Comparison of ENCODE assay signal across 19 cellular contexts in the genomic region with DNA sequence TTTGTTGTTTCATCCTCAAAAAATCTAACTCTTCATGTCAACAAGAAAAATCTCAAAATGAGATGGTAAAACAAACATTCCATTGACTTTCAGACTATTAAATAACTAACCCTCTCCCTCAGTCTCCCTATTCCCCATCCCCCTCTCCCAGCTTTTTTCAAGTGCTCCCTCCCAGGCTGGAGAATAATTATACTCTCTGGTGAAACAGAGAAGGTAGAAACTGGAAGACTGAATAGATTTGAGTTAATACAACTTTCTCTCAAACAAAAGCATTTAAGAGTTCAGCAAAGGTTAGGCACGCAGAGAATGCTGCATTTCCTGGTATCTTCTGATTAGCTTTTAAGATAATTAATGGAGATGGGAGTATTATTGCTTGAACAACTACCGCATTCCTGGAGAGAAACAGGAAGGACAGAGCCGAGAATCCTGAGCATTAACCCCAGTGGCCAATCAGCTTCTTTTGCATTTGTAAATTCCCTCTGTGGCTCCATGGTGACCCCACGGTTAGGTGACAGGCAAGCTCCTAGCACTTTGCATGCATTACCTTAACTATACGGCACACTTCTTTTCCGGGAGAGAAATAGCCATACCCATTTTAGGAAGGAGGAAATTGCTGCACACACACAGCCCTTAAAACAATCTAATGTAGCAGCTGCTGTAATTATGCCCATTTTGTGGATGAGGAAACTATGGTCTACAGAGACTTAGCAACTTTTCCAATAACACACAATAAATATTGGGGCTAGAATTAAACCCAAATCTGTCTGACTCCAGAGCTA.
DNase-seq lines count a peak whose midpoint lies in the region; ATAC-seq, FAIRE-seq and TF ChIP-seq lines count a peak whose summit lies in the region.
"Had no signal": no experiment of that assay in that cellular context is flagged by ENCODE, and none has a peak within 500 bp of the region (broad histone marks: within the 10 kb centered on the region; RNA-seq: fewer than 3 reads in every experiment).

No MANE protein-coding gene starts in this region.

- peaks cover 43% of the 10 kb centered on the region for H3K9me3 Mint-ChIP-seq in WTC11

- intact Hi-C loops in kidney (cut with DNase I), result no loop called here

- DNase-seq in HTR-8/SVneo (ENCODE audit: insufficient read length, low spot score) (peak; percentile 27), WTC11 (ENCODE audit: low spot score) (peak; percentile 41), kidney (no peak), renal cortical epithelial cell (ENCODE audit: low read depth) (peak; percentile 82), brain microvascular endothelial cell (no peak), hepatic stellate cell (ENCODE audit: low spot score) (no peak)
- DNase-seq: activated CD4-positive, alpha-beta T cell treated with anti-CD3 and anti-CD28 coated beads, Interleukin-2, amount 50 U/mL, for 1 hour; activated naive CD4-positive, alpha-beta T cell treated with anti-CD3 and anti-CD28 coated beads, Interleukin-2, amount 50 U/mL, for 16 hours; Caco-2; dermis blood vessel endothelial cell; NCI-H2029 treated with DMSO at 0.1 percent for 48 hours; NCI-H524 treated with DMSO at 0.1 percent for 48 hours; posterior cingulate gyrus; stimulated activated CD4-positive, alpha-beta T cell treated with anti-CD3 and anti-CD28 coated beads, Interleukin-4, amount 100 ng/mL, for 4 hours had no signal

- H3K4me3 ChIP-seq in kidney (ENCODE audit: low read length in 2 of 2) (peak overlapping the region in 1 of 2 donors; percentile 6), brain microvascular endothelial cell (ENCODE audit: low read depth, low read length) (no peak overlapping the region)
- H3K4me3 ChIP-seq: suprapubic skin had no signal

- TF ChIP-seq CTCF in WTC11 (IDR thresholded peaks at IDR 0.05) (no peak), kidney (IDR thresholded peaks at IDR 0.05; ENCODE audit: borderline replicate concordance, extremely low read depth, insufficient read depth) (no peak), brain microvascular endothelial cell (IDR thresholded peaks at IDR 0.05; ENCODE audit: low read depth, low read length, missing control alignments) (no peak)

- H3K4me1 Mint-ChIP-seq in WTC11, result peaks cover 56% of the 10 kb centered on the region

- in situ Hi-C loops in brain microvascular endothelial cell (cut with HindIII; ENCODE audit: low pct_ligation_motif_present, low sequenced_read_pairs), result no loop called here

- no peak for FAIRE-seq in HTR-8/SVneo (lab: Jason Lieb, UNC)
- no peak for FAIRE-seq in kidney (lab: Jason Lieb, UNC)
- FAIRE-seq: G401.6 had no signal

- H3K4me1 ChIP-seq in kidney (ENCODE audit: control insufficient read depth in 1 of 2, insufficient read depth in 1 of 2, low read depth in 1 of 2, low read length in 2 of 2), result peaks cover 11 to 18% of the 10 kb centered on the region in 2 donors
- H3K4me1 ChIP-seq: suprapubic skin had no signal

- CTCF ChIA-PET in WTC11 (lab: Charles Lee), result interaction anchor here (0.9 to 1.1 kb wide), 4 partner anchors 55 to 223 kb away, joined by 3 to 6 read pairs (median 3); a partner anchor contains a TSS

- H3K36me3 ChIP-seq in kidney (ENCODE audit: control insufficient read depth in 1 of 2, insufficient read depth in 2 of 2, low read length in 2 of 2), result no peaks in the 10 kb centered on the region
- H3K36me3 ChIP-seq in brain microvascular endothelial cell (replicated peaks), result no peaks in the 10 kb centered on the region
- H3K36me3 ChIP-seq: suprapubic skin had no signal

- H3K4me3 Mint-ChIP-seq in WTC11, result peak overlapping the region; percentile 44
- H3K4me3 Mint-ChIP-seq: brain had no signal

- H3K36me3 Mint-ChIP-seq in WTC11, result peaks cover 47% of the 10 kb centered on the region
- H3K36me3 Mint-ChIP-seq: brain had no signal

- H3K9me3 ChIP-seq in kidney (ENCODE audit: control insufficient read depth in 1 of 2, low read length in 2 of 2), result peaks cover 4 to 26% of the 10 kb centered on the region in 2 donors

- POLR2A ChIA-PET in WTC11 (lab: Charles Lee), result interaction anchor here (0.6 kb wide), 1 partner anchor 227 kb away, joined by 3 read pairs; no protein-coding TSS in a partner anchor

- H3K27me3 ChIP-seq in brain microvascular endothelial cell (replicated peaks), result no peaks in the 10 kb centered on the region

- peaks cover 16% of the 10 kb centered on the region for H3K27me3 Mint-ChIP-seq in WTC11 (ENCODE audit: low read depth)
- H3K27me3 Mint-ChIP-seq: brain had no signal

- H3K9ac ChIP-seq in kidney (ENCODE audit: low read length in 2 of 2), result no peak overlapping the region

- peak overlapping the region; percentile 97 for H3K27ac Mint-ChIP-seq in WTC11
- H3K27ac Mint-ChIP-seq: brain had no signal

- H3K27ac ChIP-seq in kidney (ENCODE audit: low read depth in 2 of 2, low read length in 2 of 2), result peak overlapping the region; percentile 48 to 61
- no peak overlapping the region for H3K27ac ChIP-seq in brain microvascular endothelial cell
- H3K27ac ChIP-seq: suprapubic skin had no signal

- ATAC-seq in WTC11, result peak; percentile 90
- ATAC-seq in GM18909 (IDR thresholded peaks at IDR 0.05; ENCODE audit: poor library complexity, unreplicated experiment), result no peak
- ATAC-seq: SK-N-SH treated with all-trans-retinoic acid at 6 μM for 48 hours had no signal

TF ChIP-seq in WTC11, 78 proteins besides CTCF, POLR2A, EP300 and RAD21 (continues in another document):
- TF ChIP-seq, protein P1, sequence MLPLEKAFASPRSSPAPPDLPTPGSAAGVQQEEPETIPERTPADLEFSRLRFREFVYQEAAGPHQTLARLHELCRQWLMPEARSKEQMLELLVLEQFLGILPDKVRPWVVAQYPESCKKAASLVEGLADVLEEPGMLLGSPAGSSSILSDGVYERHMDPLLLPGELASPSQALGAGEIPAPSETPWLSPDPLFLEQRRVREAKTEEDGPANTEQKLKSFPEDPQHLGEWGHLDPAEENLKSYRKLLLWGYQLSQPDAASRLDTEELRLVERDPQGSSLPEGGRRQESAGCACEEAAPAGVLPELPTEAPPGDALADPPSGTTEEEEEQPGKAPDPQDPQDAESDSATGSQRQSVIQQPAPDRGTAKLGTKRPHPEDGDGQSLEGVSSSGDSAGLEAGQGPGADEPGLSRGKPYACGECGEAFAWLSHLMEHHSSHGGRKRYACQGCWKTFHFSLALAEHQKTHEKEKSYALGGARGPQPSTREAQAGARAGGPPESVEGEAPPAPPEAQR (CRISPR knock-in tag; IDR thresholded peaks at IDR 0.05), result no peak
- TF ChIP-seq, protein P2, sequence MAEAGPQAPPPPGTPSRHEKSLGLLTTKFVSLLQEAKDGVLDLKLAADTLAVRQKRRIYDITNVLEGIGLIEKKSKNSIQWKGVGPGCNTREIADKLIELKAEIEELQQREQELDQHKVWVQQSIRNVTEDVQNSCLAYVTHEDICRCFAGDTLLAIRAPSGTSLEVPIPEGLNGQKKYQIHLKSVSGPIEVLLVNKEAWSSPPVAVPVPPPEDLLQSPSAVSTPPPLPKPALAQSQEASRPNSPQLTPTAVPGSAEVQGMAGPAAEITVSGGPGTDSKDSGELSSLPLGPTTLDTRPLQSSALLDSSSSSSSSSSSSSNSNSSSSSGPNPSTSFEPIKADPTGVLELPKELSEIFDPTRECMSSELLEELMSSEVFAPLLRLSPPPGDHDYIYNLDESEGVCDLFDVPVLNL (CRISPR knock-in tag; IDR thresholded peaks at IDR 0.05; ENCODE audit: borderline replicate concordance, low read depth), result no peak
- TF ChIP-seq ELF4 (CRISPR knock-in tag; IDR thresholded peaks at IDR 0.05; ENCODE audit: low read depth), result no peak
- TF ChIP-seq ESRRA (CRISPR knock-in tag; IDR thresholded peaks at IDR 0.05; ENCODE audit: borderline replicate concordance), result no peak
- no peak for TF ChIP-seq SOX15 (CRISPR knock-in tag; IDR thresholded peaks at IDR 0.05)
- TF ChIP-seq FOXJ3 (CRISPR knock-in tag; IDR thresholded peaks at IDR 0.05; ENCODE audit: borderline replicate concordance), result no peak
- no peak for TF ChIP-seq ZNF232 (CRISPR knock-in tag; IDR thresholded peaks at IDR 0.05)
- TF ChIP-seq, protein P3, sequence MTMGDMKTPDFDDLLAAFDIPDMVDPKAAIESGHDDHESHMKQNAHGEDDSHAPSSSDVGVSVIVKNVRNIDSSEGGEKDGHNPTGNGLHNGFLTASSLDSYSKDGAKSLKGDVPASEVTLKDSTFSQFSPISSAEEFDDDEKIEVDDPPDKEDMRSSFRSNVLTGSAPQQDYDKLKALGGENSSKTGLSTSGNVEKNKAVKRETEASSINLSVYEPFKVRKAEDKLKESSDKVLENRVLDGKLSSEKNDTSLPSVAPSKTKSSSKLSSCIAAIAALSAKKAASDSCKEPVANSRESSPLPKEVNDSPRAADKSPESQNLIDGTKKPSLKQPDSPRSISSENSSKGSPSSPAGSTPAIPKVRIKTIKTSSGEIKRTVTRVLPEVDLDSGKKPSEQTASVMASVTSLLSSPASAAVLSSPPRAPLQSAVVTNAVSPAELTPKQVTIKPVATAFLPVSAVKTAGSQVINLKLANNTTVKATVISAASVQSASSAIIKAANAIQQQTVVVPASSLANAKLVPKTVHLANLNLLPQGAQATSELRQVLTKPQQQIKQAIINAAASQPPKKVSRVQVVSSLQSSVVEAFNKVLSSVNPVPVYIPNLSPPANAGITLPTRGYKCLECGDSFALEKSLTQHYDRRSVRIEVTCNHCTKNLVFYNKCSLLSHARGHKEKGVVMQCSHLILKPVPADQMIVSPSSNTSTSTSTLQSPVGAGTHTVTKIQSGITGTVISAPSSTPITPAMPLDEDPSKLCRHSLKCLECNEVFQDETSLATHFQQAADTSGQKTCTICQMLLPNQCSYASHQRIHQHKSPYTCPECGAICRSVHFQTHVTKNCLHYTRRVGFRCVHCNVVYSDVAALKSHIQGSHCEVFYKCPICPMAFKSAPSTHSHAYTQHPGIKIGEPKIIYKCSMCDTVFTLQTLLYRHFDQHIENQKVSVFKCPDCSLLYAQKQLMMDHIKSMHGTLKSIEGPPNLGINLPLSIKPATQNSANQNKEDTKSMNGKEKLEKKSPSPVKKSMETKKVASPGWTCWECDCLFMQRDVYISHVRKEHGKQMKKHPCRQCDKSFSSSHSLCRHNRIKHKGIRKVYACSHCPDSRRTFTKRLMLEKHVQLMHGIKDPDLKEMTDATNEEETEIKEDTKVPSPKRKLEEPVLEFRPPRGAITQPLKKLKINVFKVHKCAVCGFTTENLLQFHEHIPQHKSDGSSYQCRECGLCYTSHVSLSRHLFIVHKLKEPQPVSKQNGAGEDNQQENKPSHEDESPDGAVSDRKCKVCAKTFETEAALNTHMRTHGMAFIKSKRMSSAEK (CRISPR knock-in tag; IDR thresholded peaks at IDR 0.05; ENCODE audit: borderline replicate concordance), result no peak
- no peak for TF ChIP-seq JUN (CRISPR knock-in tag; IDR thresholded peaks at IDR 0.05)
- TF ChIP-seq NR1H2 (CRISPR knock-in tag; IDR thresholded peaks at IDR 0.05), result no peak
- no peak for TF ChIP-seq TCF7 (CRISPR knock-in tag; IDR thresholded peaks at IDR 0.05; ENCODE audit: low read depth)
- no peak for TF ChIP-seq CREB1 (CRISPR knock-in tag; IDR thresholded peaks at IDR 0.05)

Comparison
In these comparisons a context has a peak if more than half of its experiments do, and no peak if none do; other contexts are left out.
1. DNase-seq: peak in HTR-8/SVneo (single experiment), WTC11 (single experiment) and renal cortical epithelial cell (single experiment); none in kidney (single experiment), brain microvascular endothelial cell (single experiment) and hepatic stellate cell (single experiment).